1 cellular context compared by ENCODE assay signal in the genomic region with DNA sequence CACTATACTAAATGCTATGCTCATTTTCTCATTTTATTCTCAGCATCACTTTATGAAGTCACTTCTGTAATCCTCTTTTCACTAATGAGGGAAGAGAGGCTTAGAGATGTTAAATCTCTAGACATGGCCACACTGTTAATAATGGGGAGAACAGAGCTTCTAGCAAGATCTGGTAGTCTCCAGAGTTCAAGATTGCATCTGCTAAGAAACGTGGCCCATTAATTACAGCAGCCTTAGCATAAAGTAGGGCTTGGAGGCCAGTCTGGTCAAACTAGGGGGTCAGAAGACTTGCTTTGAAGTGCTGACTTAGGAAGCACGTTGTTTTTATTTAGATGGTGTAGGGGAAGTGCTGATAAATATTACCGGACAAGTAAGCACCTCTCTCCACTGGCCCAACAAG.
TF ChIP-seq lines count a peak whose summit lies in the region.

No MANE protein-coding gene starts in this region.

TF ChIP-seq in K562, 482 proteins besides CTCF, POLR2A, EP300 and RAD21 (continued from another document and continues in another):
- TF ChIP-seq NR4A1 (CRISPR knock-in tag; IDR thresholded peaks at IDR 0.05) (no peak), NR4A1 (tag; IDR thresholded peaks at IDR 0.05) (0 out of 2 replicates have a peak, but pooled peaks have one; percentile 33), POLR2AphosphoS5 (IDR thresholded peaks at IDR 0.05; ENCODE audit: control insufficient read depth, insufficient read depth, low read depth, low read length) (no peak), POLR2G (IDR thresholded peaks at IDR 0.05; ENCODE audit: low read depth, low read length) (no peak; the same call in 1 of the 2 replicates), SRF (CRISPR knock-in tag; IDR thresholded peaks at IDR 0.05) (no peak), SP1 (CRISPR knock-in tag; IDR thresholded peaks at IDR 0.05) (no peak), SOX6 (IDR thresholded peaks at IDR 0.05) (no peak), ZNF274 (IDR thresholded peaks at IDR 0.05; ENCODE audit: borderline replicate concordance, low read depth, low read length) (no peak), TOE1 (IDR thresholded peaks at IDR 0.05; ENCODE audit: borderline replicate concordance) (no peak), TOE1 (CRISPR knock-in tag; IDR thresholded peaks at IDR 0.05; ENCODE audit: borderline replicate concordance, low read depth) (no peak), ZNF586 (CRISPR knock-in tag; conservative IDR thresholded peaks at IDR 0.05) (no peak), ZNF75A (CRISPR knock-in tag; IDR thresholded peaks at IDR 0.05) (no peak), KDM4B (IDR thresholded peaks at IDR 0.05; ENCODE audit: borderline replicate concordance in 2 of 2, low read depth in 1 of 2) (no peak), MCM5 (IDR thresholded peaks at IDR 0.05; ENCODE audit: low read depth) (no peak), RBM25 (IDR thresholded peaks at IDR 0.05; ENCODE audit: low read depth, low read length, severe bottlenecking) (no peak)
- TF ChIP-seq, protein P1, sequence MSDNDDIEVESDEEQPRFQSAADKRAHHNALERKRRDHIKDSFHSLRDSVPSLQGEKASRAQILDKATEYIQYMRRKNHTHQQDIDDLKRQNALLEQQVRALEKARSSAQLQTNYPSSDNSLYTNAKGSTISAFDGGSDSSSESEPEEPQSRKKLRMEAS (CRISPR knock-in tag; IDR thresholded peaks at IDR 0.05), result no peak
- TF ChIP-seq, protein P2, sequence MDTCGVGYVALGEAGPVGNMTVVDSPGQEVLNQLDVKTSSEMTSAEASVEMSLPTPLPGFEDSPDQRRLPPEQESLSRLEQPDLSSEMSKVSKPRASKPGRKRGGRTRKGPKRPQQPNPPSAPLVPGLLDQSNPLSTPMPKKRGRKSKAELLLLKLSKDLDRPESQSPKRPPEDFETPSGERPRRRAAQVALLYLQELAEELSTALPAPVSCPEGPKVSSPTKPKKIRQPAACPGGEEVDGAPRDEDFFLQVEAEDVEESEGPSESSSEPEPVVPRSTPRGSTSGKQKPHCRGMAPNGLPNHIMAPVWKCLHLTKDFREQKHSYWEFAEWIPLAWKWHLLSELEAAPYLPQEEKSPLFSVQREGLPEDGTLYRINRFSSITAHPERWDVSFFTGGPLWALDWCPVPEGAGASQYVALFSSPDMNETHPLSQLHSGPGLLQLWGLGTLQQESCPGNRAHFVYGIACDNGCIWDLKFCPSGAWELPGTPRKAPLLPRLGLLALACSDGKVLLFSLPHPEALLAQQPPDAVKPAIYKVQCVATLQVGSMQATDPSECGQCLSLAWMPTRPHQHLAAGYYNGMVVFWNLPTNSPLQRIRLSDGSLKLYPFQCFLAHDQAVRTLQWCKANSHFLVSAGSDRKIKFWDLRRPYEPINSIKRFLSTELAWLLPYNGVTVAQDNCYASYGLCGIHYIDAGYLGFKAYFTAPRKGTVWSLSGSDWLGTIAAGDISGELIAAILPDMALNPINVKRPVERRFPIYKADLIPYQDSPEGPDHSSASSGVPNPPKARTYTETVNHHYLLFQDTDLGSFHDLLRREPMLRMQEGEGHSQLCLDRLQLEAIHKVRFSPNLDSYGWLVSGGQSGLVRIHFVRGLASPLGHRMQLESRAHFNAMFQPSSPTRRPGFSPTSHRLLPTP (IDR thresholded peaks at IDR 0.05; ENCODE audit: borderline replicate concordance, extremely low read depth, insufficient read length), result no peak
- TF ChIP-seq, protein P3, sequence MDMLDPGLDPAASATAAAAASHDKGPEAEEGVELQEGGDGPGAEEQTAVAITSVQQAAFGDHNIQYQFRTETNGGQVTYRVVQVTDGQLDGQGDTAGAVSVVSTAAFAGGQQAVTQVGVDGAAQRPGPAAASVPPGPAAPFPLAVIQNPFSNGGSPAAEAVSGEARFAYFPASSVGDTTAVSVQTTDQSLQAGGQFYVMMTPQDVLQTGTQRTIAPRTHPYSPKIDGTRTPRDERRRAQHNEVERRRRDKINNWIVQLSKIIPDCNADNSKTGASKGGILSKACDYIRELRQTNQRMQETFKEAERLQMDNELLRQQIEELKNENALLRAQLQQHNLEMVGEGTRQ (CRISPR knock-in tag; IDR thresholded peaks at IDR 0.05), result no peak
- TF ChIP-seq, protein P4, sequence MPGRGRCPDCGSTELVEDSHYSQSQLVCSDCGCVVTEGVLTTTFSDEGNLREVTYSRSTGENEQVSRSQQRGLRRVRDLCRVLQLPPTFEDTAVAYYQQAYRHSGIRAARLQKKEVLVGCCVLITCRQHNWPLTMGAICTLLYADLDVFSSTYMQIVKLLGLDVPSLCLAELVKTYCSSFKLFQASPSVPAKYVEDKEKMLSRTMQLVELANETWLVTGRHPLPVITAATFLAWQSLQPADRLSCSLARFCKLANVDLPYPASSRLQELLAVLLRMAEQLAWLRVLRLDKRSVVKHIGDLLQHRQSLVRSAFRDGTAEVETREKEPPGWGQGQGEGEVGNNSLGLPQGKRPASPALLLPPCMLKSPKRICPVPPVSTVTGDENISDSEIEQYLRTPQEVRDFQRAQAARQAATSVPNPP (IDR thresholded peaks at IDR 0.05; ENCODE audit: borderline replicate concordance, insufficient read depth, insufficient read length), result no peak
- TF ChIP-seq, protein P5, sequence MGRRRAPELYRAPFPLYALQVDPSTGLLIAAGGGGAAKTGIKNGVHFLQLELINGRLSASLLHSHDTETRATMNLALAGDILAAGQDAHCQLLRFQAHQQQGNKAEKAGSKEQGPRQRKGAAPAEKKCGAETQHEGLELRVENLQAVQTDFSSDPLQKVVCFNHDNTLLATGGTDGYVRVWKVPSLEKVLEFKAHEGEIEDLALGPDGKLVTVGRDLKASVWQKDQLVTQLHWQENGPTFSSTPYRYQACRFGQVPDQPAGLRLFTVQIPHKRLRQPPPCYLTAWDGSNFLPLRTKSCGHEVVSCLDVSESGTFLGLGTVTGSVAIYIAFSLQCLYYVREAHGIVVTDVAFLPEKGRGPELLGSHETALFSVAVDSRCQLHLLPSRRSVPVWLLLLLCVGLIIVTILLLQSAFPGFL (CRISPR knock-in tag; IDR thresholded peaks at IDR 0.05), result 0 out of 2 replicates have a peak, but pooled peaks have one; percentile 31
- TF ChIP-seq, protein P6, sequence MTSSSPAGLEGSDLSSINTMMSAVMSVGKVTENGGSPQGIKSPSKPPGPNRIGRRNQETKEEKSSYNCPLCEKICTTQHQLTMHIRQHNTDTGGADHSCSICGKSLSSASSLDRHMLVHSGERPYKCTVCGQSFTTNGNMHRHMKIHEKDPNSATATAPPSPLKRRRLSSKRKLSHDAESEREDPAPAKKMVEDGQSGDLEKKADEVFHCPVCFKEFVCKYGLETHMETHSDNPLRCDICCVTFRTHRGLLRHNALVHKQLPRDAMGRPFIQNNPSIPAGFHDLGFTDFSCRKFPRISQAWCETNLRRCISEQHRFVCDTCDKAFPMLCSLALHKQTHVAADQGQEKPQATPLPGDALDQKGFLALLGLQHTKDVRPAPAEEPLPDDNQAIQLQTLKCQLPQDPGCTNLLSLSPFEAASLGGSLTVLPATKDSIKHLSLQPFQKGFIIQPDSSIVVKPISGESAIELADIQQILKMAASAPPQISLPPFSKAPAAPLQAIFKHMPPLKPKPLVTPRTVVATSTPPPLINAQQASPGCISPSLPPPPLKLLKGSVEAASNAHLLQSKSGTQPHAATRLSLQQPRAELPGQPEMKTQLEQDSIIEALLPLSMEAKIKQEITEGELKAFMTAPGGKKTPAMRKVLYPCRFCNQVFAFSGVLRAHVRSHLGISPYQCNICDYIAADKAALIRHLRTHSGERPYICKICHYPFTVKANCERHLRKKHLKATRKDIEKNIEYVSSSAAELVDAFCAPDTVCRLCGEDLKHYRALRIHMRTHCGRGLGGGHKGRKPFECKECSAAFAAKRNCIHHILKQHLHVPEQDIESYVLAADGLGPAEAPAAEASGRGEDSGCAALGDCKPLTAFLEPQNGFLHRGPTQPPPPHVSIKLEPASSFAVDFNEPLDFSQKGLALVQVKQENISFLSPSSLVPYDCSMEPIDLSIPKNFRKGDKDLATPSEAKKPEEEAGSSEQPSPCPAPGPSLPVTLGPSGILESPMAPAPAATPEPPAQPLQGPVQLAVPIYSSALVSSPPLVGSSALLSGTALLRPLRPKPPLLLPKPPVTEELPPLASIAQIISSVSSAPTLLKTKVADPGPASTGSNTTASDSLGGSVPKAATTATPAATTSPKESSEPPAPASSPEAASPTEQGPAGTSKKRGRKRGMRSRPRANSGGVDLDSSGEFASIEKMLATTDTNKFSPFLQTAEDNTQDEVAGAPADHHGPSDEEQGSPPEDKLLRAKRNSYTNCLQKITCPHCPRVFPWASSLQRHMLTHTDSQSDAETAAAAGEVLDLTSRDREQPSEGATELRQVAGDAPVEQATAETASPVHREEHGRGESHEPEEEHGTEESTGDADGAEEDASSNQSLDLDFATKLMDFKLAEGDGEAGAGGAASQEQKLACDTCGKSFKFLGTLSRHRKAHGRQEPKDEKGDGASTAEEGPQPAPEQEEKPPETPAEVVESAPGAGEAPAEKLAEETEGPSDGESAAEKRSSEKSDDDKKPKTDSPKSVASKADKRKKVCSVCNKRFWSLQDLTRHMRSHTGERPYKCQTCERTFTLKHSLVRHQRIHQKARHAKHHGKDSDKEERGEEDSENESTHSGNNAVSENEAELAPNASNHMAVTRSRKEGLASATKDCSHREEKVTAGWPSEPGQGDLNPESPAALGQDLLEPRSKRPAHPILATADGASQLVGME (CRISPR knock-in tag; IDR thresholded peaks at IDR 0.05), result no peak
- TF ChIP-seq, protein P7, sequence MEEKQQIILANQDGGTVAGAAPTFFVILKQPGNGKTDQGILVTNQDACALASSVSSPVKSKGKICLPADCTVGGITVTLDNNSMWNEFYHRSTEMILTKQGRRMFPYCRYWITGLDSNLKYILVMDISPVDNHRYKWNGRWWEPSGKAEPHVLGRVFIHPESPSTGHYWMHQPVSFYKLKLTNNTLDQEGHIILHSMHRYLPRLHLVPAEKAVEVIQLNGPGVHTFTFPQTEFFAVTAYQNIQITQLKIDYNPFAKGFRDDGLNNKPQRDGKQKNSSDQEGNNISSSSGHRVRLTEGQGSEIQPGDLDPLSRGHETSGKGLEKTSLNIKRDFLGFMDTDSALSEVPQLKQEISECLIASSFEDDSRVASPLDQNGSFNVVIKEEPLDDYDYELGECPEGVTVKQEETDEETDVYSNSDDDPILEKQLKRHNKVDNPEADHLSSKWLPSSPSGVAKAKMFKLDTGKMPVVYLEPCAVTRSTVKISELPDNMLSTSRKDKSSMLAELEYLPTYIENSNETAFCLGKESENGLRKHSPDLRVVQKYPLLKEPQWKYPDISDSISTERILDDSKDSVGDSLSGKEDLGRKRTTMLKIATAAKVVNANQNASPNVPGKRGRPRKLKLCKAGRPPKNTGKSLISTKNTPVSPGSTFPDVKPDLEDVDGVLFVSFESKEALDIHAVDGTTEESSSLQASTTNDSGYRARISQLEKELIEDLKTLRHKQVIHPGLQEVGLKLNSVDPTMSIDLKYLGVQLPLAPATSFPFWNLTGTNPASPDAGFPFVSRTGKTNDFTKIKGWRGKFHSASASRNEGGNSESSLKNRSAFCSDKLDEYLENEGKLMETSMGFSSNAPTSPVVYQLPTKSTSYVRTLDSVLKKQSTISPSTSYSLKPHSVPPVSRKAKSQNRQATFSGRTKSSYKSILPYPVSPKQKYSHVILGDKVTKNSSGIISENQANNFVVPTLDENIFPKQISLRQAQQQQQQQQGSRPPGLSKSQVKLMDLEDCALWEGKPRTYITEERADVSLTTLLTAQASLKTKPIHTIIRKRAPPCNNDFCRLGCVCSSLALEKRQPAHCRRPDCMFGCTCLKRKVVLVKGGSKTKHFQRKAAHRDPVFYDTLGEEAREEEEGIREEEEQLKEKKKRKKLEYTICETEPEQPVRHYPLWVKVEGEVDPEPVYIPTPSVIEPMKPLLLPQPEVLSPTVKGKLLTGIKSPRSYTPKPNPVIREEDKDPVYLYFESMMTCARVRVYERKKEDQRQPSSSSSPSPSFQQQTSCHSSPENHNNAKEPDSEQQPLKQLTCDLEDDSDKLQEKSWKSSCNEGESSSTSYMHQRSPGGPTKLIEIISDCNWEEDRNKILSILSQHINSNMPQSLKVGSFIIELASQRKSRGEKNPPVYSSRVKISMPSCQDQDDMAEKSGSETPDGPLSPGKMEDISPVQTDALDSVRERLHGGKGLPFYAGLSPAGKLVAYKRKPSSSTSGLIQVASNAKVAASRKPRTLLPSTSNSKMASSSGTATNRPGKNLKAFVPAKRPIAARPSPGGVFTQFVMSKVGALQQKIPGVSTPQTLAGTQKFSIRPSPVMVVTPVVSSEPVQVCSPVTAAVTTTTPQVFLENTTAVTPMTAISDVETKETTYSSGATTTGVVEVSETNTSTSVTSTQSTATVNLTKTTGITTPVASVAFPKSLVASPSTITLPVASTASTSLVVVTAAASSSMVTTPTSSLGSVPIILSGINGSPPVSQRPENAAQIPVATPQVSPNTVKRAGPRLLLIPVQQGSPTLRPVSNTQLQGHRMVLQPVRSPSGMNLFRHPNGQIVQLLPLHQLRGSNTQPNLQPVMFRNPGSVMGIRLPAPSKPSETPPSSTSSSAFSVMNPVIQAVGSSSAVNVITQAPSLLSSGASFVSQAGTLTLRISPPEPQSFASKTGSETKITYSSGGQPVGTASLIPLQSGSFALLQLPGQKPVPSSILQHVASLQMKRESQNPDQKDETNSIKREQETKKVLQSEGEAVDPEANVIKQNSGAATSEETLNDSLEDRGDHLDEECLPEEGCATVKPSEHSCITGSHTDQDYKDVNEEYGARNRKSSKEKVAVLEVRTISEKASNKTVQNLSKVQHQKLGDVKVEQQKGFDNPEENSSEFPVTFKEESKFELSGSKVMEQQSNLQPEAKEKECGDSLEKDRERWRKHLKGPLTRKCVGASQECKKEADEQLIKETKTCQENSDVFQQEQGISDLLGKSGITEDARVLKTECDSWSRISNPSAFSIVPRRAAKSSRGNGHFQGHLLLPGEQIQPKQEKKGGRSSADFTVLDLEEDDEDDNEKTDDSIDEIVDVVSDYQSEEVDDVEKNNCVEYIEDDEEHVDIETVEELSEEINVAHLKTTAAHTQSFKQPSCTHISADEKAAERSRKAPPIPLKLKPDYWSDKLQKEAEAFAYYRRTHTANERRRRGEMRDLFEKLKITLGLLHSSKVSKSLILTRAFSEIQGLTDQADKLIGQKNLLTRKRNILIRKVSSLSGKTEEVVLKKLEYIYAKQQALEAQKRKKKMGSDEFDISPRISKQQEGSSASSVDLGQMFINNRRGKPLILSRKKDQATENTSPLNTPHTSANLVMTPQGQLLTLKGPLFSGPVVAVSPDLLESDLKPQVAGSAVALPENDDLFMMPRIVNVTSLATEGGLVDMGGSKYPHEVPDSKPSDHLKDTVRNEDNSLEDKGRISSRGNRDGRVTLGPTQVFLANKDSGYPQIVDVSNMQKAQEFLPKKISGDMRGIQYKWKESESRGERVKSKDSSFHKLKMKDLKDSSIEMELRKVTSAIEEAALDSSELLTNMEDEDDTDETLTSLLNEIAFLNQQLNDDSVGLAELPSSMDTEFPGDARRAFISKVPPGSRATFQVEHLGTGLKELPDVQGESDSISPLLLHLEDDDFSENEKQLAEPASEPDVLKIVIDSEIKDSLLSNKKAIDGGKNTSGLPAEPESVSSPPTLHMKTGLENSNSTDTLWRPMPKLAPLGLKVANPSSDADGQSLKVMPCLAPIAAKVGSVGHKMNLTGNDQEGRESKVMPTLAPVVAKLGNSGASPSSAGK (IDR thresholded peaks at IDR 0.05), result 0 out of 2 replicates have a peak, but pooled peaks have one; percentile 21
- TF ChIP-seq, protein P8, sequence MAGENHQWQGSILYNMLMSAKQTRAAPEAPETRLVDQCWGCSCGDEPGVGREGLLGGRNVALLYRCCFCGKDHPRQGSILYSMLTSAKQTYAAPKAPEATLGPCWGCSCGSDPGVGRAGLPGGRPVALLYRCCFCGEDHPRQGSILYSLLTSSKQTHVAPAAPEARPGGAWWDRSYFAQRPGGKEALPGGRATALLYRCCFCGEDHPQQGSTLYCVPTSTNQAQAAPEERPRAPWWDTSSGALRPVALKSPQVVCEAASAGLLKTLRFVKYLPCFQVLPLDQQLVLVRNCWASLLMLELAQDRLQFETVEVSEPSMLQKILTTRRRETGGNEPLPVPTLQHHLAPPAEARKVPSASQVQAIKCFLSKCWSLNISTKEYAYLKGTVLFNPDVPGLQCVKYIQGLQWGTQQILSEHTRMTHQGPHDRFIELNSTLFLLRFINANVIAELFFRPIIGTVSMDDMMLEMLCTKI (IDR thresholded peaks at IDR 0.05; ENCODE audit: partially characterized antibody), result no peak
